ENCODE assay signal across 8 cellular contexts in the genomic region with DNA sequence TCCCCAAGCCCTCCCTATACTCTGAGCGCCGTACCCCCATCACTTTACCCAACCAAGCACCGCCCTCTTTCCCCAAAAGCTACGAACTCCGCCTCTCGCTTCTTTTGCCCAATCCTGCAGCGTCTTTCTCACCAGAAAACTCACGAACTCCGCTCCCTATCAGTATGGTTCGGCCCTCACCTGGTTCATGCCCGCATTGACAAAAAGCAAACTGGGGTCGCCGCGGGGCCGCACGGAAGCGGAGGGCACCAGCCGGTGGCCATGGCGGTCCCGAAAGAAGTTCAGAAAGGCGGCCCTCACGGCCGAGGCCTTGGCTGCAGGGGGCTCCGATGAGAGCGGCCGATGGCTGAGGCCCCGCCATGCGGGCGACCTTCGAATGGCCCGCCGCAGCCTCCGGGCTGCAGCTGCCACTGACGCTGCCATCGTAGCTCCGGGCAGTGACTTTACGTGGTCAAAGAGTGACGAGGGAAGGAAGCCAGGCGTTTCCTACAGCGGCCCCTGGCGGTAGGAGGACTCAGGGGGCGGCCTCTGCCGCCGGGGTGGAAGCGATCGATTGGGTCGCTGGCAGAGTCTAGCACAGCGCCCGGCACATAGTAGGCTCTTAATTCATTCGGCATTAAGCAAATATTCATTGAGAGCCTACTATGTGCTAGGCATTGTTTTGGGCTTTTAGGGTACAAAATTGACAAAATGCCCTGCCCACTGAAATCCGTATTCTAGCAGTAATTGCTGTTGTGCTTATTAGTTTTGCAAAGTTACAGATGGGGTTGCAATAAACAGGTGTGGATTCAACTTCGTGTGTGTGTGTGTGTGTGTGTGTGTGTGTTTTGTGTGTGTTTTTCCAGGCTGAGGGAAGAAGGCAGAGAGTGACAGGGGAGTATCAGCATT. TPM values are rescaled to one million over a fixed set of nuclear protein-coding genes. Genes with fewer than 3 reads are reported as not detected.
DNase-seq lines count a peak whose midpoint lies in the region; ATAC-seq and TF ChIP-seq lines count a peak whose summit lies in the region.

TSS of gene AARS2 (minus strand) at position 447 of the 888 bp plus-strand sequence. CDS start at position 423, 24 bp downstream.

- peak within 1 kb of the TSS; percentile 89 for H3K4me3 ChIP-seq in AG10803 (ENCODE audit: low read length)

- POLR2A ChIA-PET in activated B cell treated with CpG ODN at 0.5 μM for 24 hours (lab: Charles Lee) = interaction anchor here (0.7 to 2.0 kb wide), 6 partner anchors 15 to 141 kb away, joined by 3 to 18 read pairs (median 4); partner anchors contain the start of genes CDC5L, HSP90AB1 and SLC35B2

- intact Hi-C loops in activated B cell treated with CpG ODN at 0.5 μM for 24 hours (cut with micrococcal nuclease) = loop anchor here (1.0 to 2.0 kb wide), 6 partner anchors 44 to 598 kb away; partner anchors contain the start of genes HSP90AB1, MRPL14, SLC29A1 and TMEM63B

- peak within 1 kb of the TSS; percentile 91 for H3K27ac Mint-ChIP-seq in activated B cell treated with CpG ODN at 0.5 μM for 24 hours

- no peaks in the 10 kb centered on the region for H3K9me3 Mint-ChIP-seq in activated B cell treated with CpG ODN at 0.5 μM for 24 hours

- H3K27me3 Mint-ChIP-seq in activated B cell treated with CpG ODN at 0.5 μM for 24 hours = peaks cover 6% of the 10 kb centered on the region

- TF ChIP-seq CTCF in AG10803 (conservative IDR thresholded peaks at IDR 0.05; ENCODE audit: low read length) (peak; percentile 90), activated B cell treated with CpG ODN at 0.5 μM for 24 hours (IDR thresholded peaks at IDR 0.05) (peak; percentile 85)

- ATAC-seq in GM18907 (IDR thresholded peaks at IDR 0.05; ENCODE audit: unreplicated experiment) (peak; percentile 92), HG03159 (IDR thresholded peaks at IDR 0.05; ENCODE audit: unreplicated experiment) (peak; percentile 94), activated B cell treated with CpG ODN at 0.5 μM for 24 hours (ENCODE audit: low read depth) (peak; percentile 96)

- H3K4me3 Mint-ChIP-seq in activated B cell treated with CpG ODN at 0.5 μM for 24 hours = peak within 1 kb of the TSS; percentile 96

- peaks cover 14% of the 10 kb centered on the region for H3K4me1 Mint-ChIP-seq in activated B cell treated with CpG ODN at 0.5 μM for 24 hours

- H3K27ac ChIP-seq in caudate nucleus (ENCODE audit: low read depth, low read length) = peak within 1 kb of the TSS; percentile 52

- CTCF ChIA-PET in activated B cell treated with CpG ODN at 0.5 μM for 24 hours (lab: Charles Lee) = interaction anchor here (0.7 to 1.4 kb wide), 11 partner anchors 9 to 684 kb away, joined by 3 to 6 read pairs (median 3); partner anchors contain the start of gene GTPBP2

- DNase-seq in AG10803 (ENCODE audit: low read depth) = peak; percentile 85
- DNase-seq in NCI-H2227 treated with DMSO at 0.1 percent for 48 hours (lab: John Stamatoyannopoulos, UW) = peak; percentile 79
- DNase-seq in activated B cell treated with CpG ODN at 0.5 μM for 24 hours = peak; percentile 94
- peak in 59 of 61 donors; percentile 19 to 86 (median 70) for DNase-seq in caudate nucleus (lab: John Stamatoyannopoulos, UW)
- DNase-seq in iris pigment epithelial cell (ENCODE audit: low read depth) = peak; percentile 75
- peak; percentile 82 to 94 for DNase-seq in stimulated activated CD4-positive, alpha-beta T cell treated with anti-CD3 and anti-CD28 coated beads, Interleukin-12 subunit alpha, Interleukin-12 subunit beta, amount 100 ng/mL, for 24 hours (ENCODE audit: low read depth in 2 of 2)

- peaks cover 37% of the 10 kb centered on the region for H3K36me3 Mint-ChIP-seq in activated B cell treated with CpG ODN at 0.5 μM for 24 hours (ENCODE audit: low read depth)

RNA-seq across cellular contexts. Expression of gene AARS2, which starts in this region (rescaled TPM):
- total RNA-seq in activated B cell treated with CpG ODN at 0.5 μM for 24 hours = 19.1 and 22.4 TPM in 2 replicates

Comparison
In these comparisons a context has a peak if more than half of its experiments do, and no peak if none do; other contexts are left out.
1. Peak in every context shown above with its lines: DNase-seq, ATAC-seq, H3K4me3 ChIP-seq and H3K27ac ChIP-seq.